In the genomic region with DNA sequence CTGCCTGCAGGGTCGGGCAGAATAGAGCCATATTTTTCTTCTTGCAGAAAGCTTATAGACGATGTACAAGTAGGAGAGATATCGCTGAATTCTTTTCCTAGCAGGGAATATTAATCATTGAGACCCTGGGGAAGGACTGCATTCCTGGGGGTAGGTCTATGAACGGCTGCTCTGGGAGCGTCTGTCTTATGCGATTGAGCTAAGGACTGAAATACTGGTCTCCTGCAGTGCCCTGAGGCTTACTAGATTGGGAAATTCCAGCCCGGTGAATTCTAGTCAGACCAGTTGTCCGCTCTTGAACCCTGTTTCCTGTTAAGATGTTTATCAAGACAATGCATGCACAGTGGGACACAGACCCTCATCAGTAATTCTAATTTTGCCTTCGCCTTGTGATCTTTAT, we compare ENCODE assay signal across 38 cellular contexts.
"Had no signal": no experiment of that assay in that cellular context is flagged by ENCODE, and none has a peak within 500 bp of the region (broad histone marks: within the 10 kb centered on the region; RNA-seq: fewer than 3 reads in every experiment).

No MANE protein-coding gene starts in this region.

- H3K36me3 ChIP-seq: ascending aorta, cardiac muscle cell had no signal

- H3K27me3 ChIP-seq: ascending aorta, cardiac muscle cell had no signal

- DNase-seq: activated CD4-positive, alpha-beta memory T cell treated with anti-CD3 and anti-CD28 coated beads, Interleukin-2, amount 10 ng/mL, durations not matched to agents 7 days and 5 days; activated CD4-positive, alpha-beta T cell treated with anti-CD3 and anti-CD28 coated beads for 1 hour; activated CD4-positive, alpha-beta T cell treated with anti-CD3 and anti-CD28 coated beads for 36 hours; activated CD4-positive, alpha-beta T cell treated with anti-CD3 and anti-CD28 coated beads for 48 hours; activated CD4-positive, alpha-beta T cell treated with anti-CD3 and anti-CD28 coated beads, Interleukin-2, amount 10 ng/mL, durations not matched to agents 7 days and 5 days; activated CD4-positive, alpha-beta T cell treated with anti-CD3 and anti-CD28 coated beads, Interleukin-2, amount 50 U/mL, for 48 hours; activated CD4-positive, CD25-positive, alpha-beta regulatory T cell; activated CD8-positive, alpha-beta memory T cell treated with anti-CD3 and anti-CD28 coated beads for 24 hours; activated CD8-positive, alpha-beta memory T cell treated with anti-CD3 and anti-CD28 coated beads, Interleukin-2, amount 10 ng/mL, durations not matched to agents 7 days and 5 days; activated CD8-positive, alpha-beta T cell treated with anti-CD3 and anti-CD28 coated beads, Interleukin-2, amount 10 ng/mL, durations not matched to agents 7 days and 5 days; activated effector memory CD4-positive, alpha-beta T cell treated with Interleukin-2 at 50 U/mL for 16 hours; activated gamma-delta T cell; activated naive CD4-positive, alpha-beta T cell treated with anti-CD3 and anti-CD28 coated beads, Interleukin-2, amount 10 ng/mL, durations not matched to agents 7 days and 5 days; activated naive CD4-positive, alpha-beta T cell treated with Interleukin-2 at 50 U/mL for 16 hours; activated naive CD8-positive, alpha-beta T cell treated with anti-CD3 and anti-CD28 coated beads, Interleukin-2, amount 50 U/mL, for 24 hours; activated T-cell treated with anti-CD3 and anti-CD28 coated beads for 4 hours; activated T-cell treated with anti-CD3 and anti-CD28 coated beads, Interleukin-2, amount 50 U/mL, for 1 hour; activated T-cell treated with anti-CD3 and anti-CD28 coated beads, Interleukin-2, amount 50 U/mL, for 4 hours; activated T-cell treated with anti-CD3 and anti-CD28 coated beads, Interleukin-2, amount 50 U/mL, for 72 hours; amygdala; anterior cingulate cortex; caudate nucleus; cerebellar nuclear complex; T-helper 1 cell; T-helper 2 cell; T-helper 9 cell had no signal

- H3K4me3 ChIP-seq: ascending aorta, cardiac muscle cell had no signal

- H3K9me3 Mint-ChIP-seq: activated CD4-positive, alpha-beta memory T cell treated with anti-CD3 and anti-CD28 coated beads, Interleukin-2, amount 10 ng/mL, durations not matched to agents 7 days and 5 days; activated CD4-positive, alpha-beta T cell treated with anti-CD3 and anti-CD28 coated beads, Interleukin-2, amount 10 ng/mL, durations not matched to agents 7 days and 5 days; activated naive CD4-positive, alpha-beta T cell treated with anti-CD3 and anti-CD28 coated beads, Interleukin-2, amount 10 ng/mL, durations not matched to agents 7 days and 5 days; activated naive CD8-positive, alpha-beta T cell treated with anti-CD3 and anti-CD28 coated beads, Interleukin-2, amount 50 U/mL, for 24 hours; activated T-cell treated with anti-CD3 and anti-CD28 coated beads, Interleukin-2, amount 50 U/mL, for 4 hours; activated T-cell treated with anti-CD3 and anti-CD28 coated beads, Interleukin-2, amount 50 U/mL, for 72 hours; activated T-helper 1 cell treated with anti-CD3 and anti-CD28 coated beads, Interleukin-12 subunit alpha, Interleukin-12 subunit beta, Interleukin-2, Interleukin-4 antibody, amounts not matched to agents 30 ng/mL and 10 ng/mL and 1 ng/mL, durations not matched to agents 14 hours and 24 hours and 36 hours; activated T-helper 2 cell treated with anti-CD3 and anti-CD28 coated beads, Interferon-gamma antibody, Interleukin-2, Interleukin-4, amounts not matched to agents 10 μg/mL and 5 μg/mL and 100 μg/mL, durations not matched to agents 14 hours and 24 hours and 36 hours; central memory CD8-positive, alpha-beta T cell; T-helper 1 cell treated with Interleukin-12 subunit alpha and Interleukin-12 subunit beta and Interleukin-4 antibody, amounts not matched to agents 30 μg/mL and 1 μg/mL, for 36 hours; T-helper 2 cell treated with Interferon-gamma antibody and Interleukin-4, amounts not matched to agents 5 μg/mL and 100 μg/mL, for 36 hours had no signal

- H3K36me3 Mint-ChIP-seq: activated naive CD4-positive, alpha-beta T cell treated with anti-CD3 and anti-CD28 coated beads, Interleukin-2, amount 10 ng/mL, durations not matched to agents 7 days and 5 days; activated naive CD8-positive, alpha-beta T cell; brain had no signal

- H3K27ac ChIP-seq: ascending aorta, cardiac muscle cell, VCaP had no signal

- H3K4me1 ChIP-seq: ascending aorta had no signal

- H3K4me3 Mint-ChIP-seq: activated CD4-positive, alpha-beta memory T cell treated with anti-CD3 and anti-CD28 coated beads, Interleukin-2, amount 10 ng/mL, durations not matched to agents 7 days and 5 days; activated CD4-positive, alpha-beta T cell treated with anti-CD3 and anti-CD28 coated beads for 36 hours; activated CD4-positive, alpha-beta T cell treated with anti-CD3 and anti-CD28 coated beads, Interleukin-2, amount 10 ng/mL, durations not matched to agents 7 days and 5 days; activated CD8-positive, alpha-beta memory T cell treated with anti-CD3 and anti-CD28 coated beads, Interleukin-2, amount 10 ng/mL, durations not matched to agents 7 days and 5 days; activated CD8-positive, alpha-beta T cell treated with anti-CD3 and anti-CD28 coated beads, Interleukin-2, amount 10 ng/mL, durations not matched to agents 7 days and 5 days; activated naive CD4-positive, alpha-beta T cell treated with anti-CD3 and anti-CD28 coated beads, Interleukin-2, amount 10 ng/mL, durations not matched to agents 7 days and 5 days; activated naive CD4-positive, alpha-beta T cell treated with anti-CD3 and anti-CD28 coated beads, Interleukin-2, amount 50 U/mL, for 24 hours; activated naive CD8-positive, alpha-beta T cell; activated naive CD8-positive, alpha-beta T cell treated with anti-CD3 and anti-CD28 coated beads, Interleukin-2, amount 50 U/mL, for 24 hours; activated T-cell treated with anti-CD3 and anti-CD28 coated beads, Interleukin-2, amount 50 U/mL, for 4 hours; activated T-cell treated with anti-CD3 and anti-CD28 coated beads, Interleukin-2, amount 50 U/mL, for 72 hours; activated T-helper 1 cell treated with anti-CD3 and anti-CD28 coated beads, Interleukin-12 subunit alpha, Interleukin-12 subunit beta, Interleukin-2, Interleukin-4 antibody, amounts not matched to agents 30 ng/mL and 10 ng/mL and 1 ng/mL, durations not matched to agents 14 hours and 24 hours and 36 hours; brain; central memory CD8-positive, alpha-beta T cell; T-helper 1 cell treated with Interleukin-12 subunit alpha and Interleukin-12 subunit beta and Interleukin-4 antibody, amounts not matched to agents 30 μg/mL and 1 μg/mL, for 36 hours; T-helper 2 cell treated with Interferon-gamma antibody and Interleukin-4, amounts not matched to agents 5 μg/mL and 100 μg/mL, for 36 hours had no signal

- H3K4me1 Mint-ChIP-seq: activated CD4-positive, alpha-beta memory T cell treated with anti-CD3 and anti-CD28 coated beads, Interleukin-2, amount 10 ng/mL, durations not matched to agents 7 days and 5 days; activated CD4-positive, alpha-beta T cell treated with anti-CD3 and anti-CD28 coated beads for 36 hours; activated naive CD4-positive, alpha-beta T cell treated with anti-CD3 and anti-CD28 coated beads, Interleukin-2, amount 10 ng/mL, durations not matched to agents 7 days and 5 days; activated naive CD4-positive, alpha-beta T cell treated with anti-CD3 and anti-CD28 coated beads, Interleukin-2, amount 50 U/mL, for 24 hours; brain; central memory CD8-positive, alpha-beta T cell had no signal

- ATAC-seq: activated CD4-positive, alpha-beta T cell treated with anti-CD3 and anti-CD28 coated beads for 36 hours; activated CD4-positive, CD25-positive, alpha-beta regulatory T cell treated with anti-CD3 and anti-CD28 coated beads, Interleukin-2, amount 50 U/mL, for 24 hours; activated CD8-positive, alpha-beta memory T cell treated with anti-CD3 and anti-CD28 coated beads, Interleukin-2, amount 10 ng/mL, durations not matched to agents 7 days and 5 days; activated CD8-positive, alpha-beta T cell treated with anti-CD3 and anti-CD28 coated beads, Interleukin-2, amount 10 ng/mL, durations not matched to agents 7 days and 5 days; activated naive CD8-positive, alpha-beta T cell treated with anti-CD3 and anti-CD28 coated beads, Interleukin-2, amount 50 U/mL, for 24 hours; activated T-cell treated with anti-CD3 and anti-CD28 coated beads, Interleukin-2, amount 50 U/mL, for 4 hours; activated T-cell treated with anti-CD3 and anti-CD28 coated beads, Interleukin-2, amount 50 U/mL, for 72 hours had no signal

- H3K27me3 Mint-ChIP-seq: activated CD4-positive, alpha-beta T cell treated with anti-CD3 and anti-CD28 coated beads for 36 hours; activated naive CD4-positive, alpha-beta T cell treated with anti-CD3 and anti-CD28 coated beads, Interleukin-2, amount 50 U/mL, for 24 hours; central memory CD8-positive, alpha-beta T cell had no signal

- H3K27ac Mint-ChIP-seq: activated CD4-positive, alpha-beta memory T cell treated with anti-CD3 and anti-CD28 coated beads, Interleukin-2, amount 10 ng/mL, durations not matched to agents 7 days and 5 days; activated CD4-positive, alpha-beta T cell treated with anti-CD3 and anti-CD28 coated beads for 36 hours; activated CD4-positive, alpha-beta T cell treated with anti-CD3 and anti-CD28 coated beads, Interleukin-2, amount 10 ng/mL, durations not matched to agents 7 days and 5 days; activated CD8-positive, alpha-beta memory T cell treated with anti-CD3 and anti-CD28 coated beads, Interleukin-2, amount 10 ng/mL, durations not matched to agents 7 days and 5 days; activated CD8-positive, alpha-beta T cell treated with anti-CD3 and anti-CD28 coated beads, Interleukin-2, amount 10 ng/mL, durations not matched to agents 7 days and 5 days; activated naive CD4-positive, alpha-beta T cell treated with anti-CD3 and anti-CD28 coated beads, Interleukin-2, amount 10 ng/mL, durations not matched to agents 7 days and 5 days; activated naive CD4-positive, alpha-beta T cell treated with anti-CD3 and anti-CD28 coated beads, Interleukin-2, amount 50 U/mL, for 24 hours; activated naive CD8-positive, alpha-beta T cell; activated naive CD8-positive, alpha-beta T cell treated with anti-CD3 and anti-CD28 coated beads, Interleukin-2, amount 50 U/mL, for 24 hours; activated T-cell treated with anti-CD3 and anti-CD28 coated beads, Interleukin-2, amount 50 U/mL, for 72 hours; activated T-helper 1 cell treated with anti-CD3 and anti-CD28 coated beads, Interleukin-12 subunit alpha, Interleukin-12 subunit beta, Interleukin-2, Interleukin-4 antibody, amounts not matched to agents 30 ng/mL and 10 ng/mL and 1 ng/mL, durations not matched to agents 14 hours and 24 hours and 36 hours; activated T-helper 2 cell treated with anti-CD3 and anti-CD28 coated beads, Interferon-gamma antibody, Interleukin-2, Interleukin-4, amounts not matched to agents 10 μg/mL and 5 μg/mL and 100 μg/mL, durations not matched to agents 14 hours and 24 hours and 36 hours; brain; T-helper 1 cell treated with Interleukin-12 subunit alpha and Interleukin-12 subunit beta and Interleukin-4 antibody, amounts not matched to agents 30 μg/mL and 1 μg/mL, for 36 hours; T-helper 2 cell treated with Interferon-gamma antibody and Interleukin-4, amounts not matched to agents 5 μg/mL and 100 μg/mL, for 36 hours had no signal
